In the genomic region with DNA sequence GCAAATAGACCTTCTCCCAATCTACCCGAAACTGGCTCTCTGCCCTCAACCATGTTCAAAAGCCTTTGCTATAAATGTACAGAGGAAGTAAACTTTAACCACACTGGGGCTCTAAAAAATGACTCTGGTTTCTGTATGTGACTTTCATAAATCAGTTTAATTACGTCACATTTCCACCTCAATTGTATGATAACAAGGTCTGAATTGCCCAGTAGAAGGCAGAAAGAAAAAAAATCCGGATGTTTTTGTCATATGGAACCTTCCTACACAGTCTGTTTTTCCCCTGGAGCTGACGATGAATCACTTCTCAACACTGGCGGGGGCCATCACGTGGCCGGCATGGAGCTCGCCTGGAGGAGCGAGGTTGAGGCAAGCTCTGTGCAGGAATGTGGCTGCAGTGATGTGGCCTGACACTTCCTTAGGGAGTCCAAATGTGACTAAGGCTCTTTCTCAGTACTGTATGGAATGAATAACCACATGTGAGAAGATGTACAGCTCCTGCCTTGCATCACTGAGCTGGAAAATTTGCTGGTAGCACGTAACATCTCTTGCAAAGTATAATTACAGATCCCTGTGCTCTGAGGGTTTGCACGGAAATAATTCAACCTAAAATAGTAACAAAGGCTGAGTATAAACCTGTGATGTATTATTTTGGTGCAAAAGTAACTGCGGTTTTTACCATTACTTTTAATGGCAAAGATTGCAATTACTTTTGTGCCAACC, we compare ENCODE assay signal across 8 cellular contexts. TPM values are rescaled to one million over a fixed set of nuclear protein-coding genes. Genes with fewer than 3 reads are reported as not detected.
A peak's percentile ranks its signal among the peaks of the same experiment; 100 is the strongest.
DNase-seq lines count a peak whose midpoint lies in the region; ATAC-seq and TF ChIP-seq lines count a peak whose summit lies in the region.

No MANE protein-coding gene starts in this region.

- TF ChIP-seq RAD21 in SK-N-SH (IDR thresholded peaks at IDR 0.05; ENCODE audit: low read length): no peak

- H3K9me2 ChIP-seq in SK-N-SH: no peaks in the 10 kb centered on the region

- TF ChIP-seq CTCF in SK-N-SH (IDR thresholded peaks at IDR 0.05) (no peak), psoas muscle (IDR thresholded peaks at IDR 0.05) (no peak), upper lobe of left lung (IDR thresholded peaks at IDR 0.05) (no peak)

- no peak overlapping the region for H3K4me3 ChIP-seq in SK-N-SH (ENCODE audit: low read depth in 2 of 2, low read length in 1 of 2)
- no peak overlapping the region for H3K4me3 ChIP-seq in psoas muscle
- H3K4me3 ChIP-seq in upper lobe of left lung: no peak overlapping the region

- H3K9ac ChIP-seq in SK-N-SH: peak overlapping the region; percentile 52; the same call in 1 of the 2 replicates

- peaks cover 4 to 26% of the 10 kb centered on the region in 2 donors for H3K36me3 Mint-ChIP-seq in activated naive CD4-positive, alpha-beta T cell treated with anti-CD3 and anti-CD28 coated beads, Interleukin-2, amount 50 U/mL, for 72 hours

- 18% methylated on average over 7 of the region's 12 CpGs for WGBS in SK-N-SH (ENCODE audit: low lambda C conversion rate)
- 56 to 64% (median 57%) methylated on average over 12 of the region's 12 CpGs for WGBS in psoas muscle, 3 donors
- WGBS in upper lobe of left lung, 2 donors: 19 to 23% methylated on average over 12 of the region's 12 CpGs

- H3K36me3 ChIP-seq in SK-N-SH (replicated peaks in 1 of 2; ENCODE audit: control insufficient read depth in 1 of 2, insufficient read depth in 2 of 2, low read length in 1 of 2) (no peaks in the 10 kb centered on the region), psoas muscle (ENCODE audit: insufficient read depth in 1 of 2, low read depth in 1 of 2) (no peaks in the 10 kb centered on the region), upper lobe of left lung (no peaks in the 10 kb centered on the region)

- POLR2A ChIA-PET in SK-N-SH (lab: Yijun Ruan, JAX): no interaction called here

- H2AFZ ChIP-seq in SK-N-SH (ENCODE audit: low read depth): peak overlapping the region; percentile 53; the same call in 1 of the 2 replicates

- TF ChIP-seq POLR2A in upper lobe of left lung (IDR thresholded peaks at IDR 0.05): peak in 1 of 4 donors; percentile 47

- ATAC-seq in GM19025 (IDR thresholded peaks at IDR 0.05; ENCODE audit: low read depth, unreplicated experiment) (peak; percentile 43), HG03354 (IDR thresholded peaks at IDR 0.05; ENCODE audit: poor library complexity, severe bottlenecking, unreplicated experiment) (peak; percentile 55), Right ventricle myocardium superior (ENCODE audit: poor library complexity) (peak; percentile 81), psoas muscle (peak; percentile 66 to 83 (median 74)), upper lobe of left lung (ENCODE audit: low FRiP score in 2 of 2) (peak; percentile 77 to 89)
- peak; percentile 79 to 84 for ATAC-seq in activated naive CD4-positive, alpha-beta T cell treated with anti-CD3 and anti-CD28 coated beads, Interleukin-2, amount 50 U/mL, for 72 hours

- H3K9me3 ChIP-seq in SK-N-SH (no peaks in the 10 kb centered on the region), psoas muscle (no peaks in the 10 kb centered on the region), upper lobe of left lung (no peaks in the 10 kb centered on the region)

- peak overlapping the region; percentile 91 to 93 for H3K27ac Mint-ChIP-seq in activated naive CD4-positive, alpha-beta T cell treated with anti-CD3 and anti-CD28 coated beads, Interleukin-2, amount 50 U/mL, for 72 hours

- intact Hi-C loops in Right ventricle myocardium superior (cut with DNase I): no loop called here
- intact Hi-C loops in psoas muscle (cut with DNase I): no loop called here

- H3K27me3 ChIP-seq in SK-N-SH (ENCODE audit: insufficient read depth) (no peaks in the 10 kb centered on the region), psoas muscle (ENCODE audit: insufficient read depth in 3 of 3, low read length in 2 of 3) (no peaks in the 10 kb centered on the region), upper lobe of left lung (no peaks in the 10 kb centered on the region)

- TF ChIP-seq EP300 in SK-N-SH (IDR thresholded peaks at IDR 0.05; ENCODE audit: borderline replicate concordance in 1 of 2, low read depth in 1 of 2, low read length in 1 of 2) (peak in 1 of 2 experiments; percentile 78; a peak in 2 of 4 replicates), upper lobe of left lung (IDR thresholded peaks at IDR 0.05) (peak in 2 of 4 donors; percentile 23 to 66)

- peak; percentile 54 for DNase-seq in 8988T
- DNase-seq in SK-N-SH: no peak
- DNase-seq in activated naive CD4-positive, alpha-beta T cell treated with anti-CD3 and anti-CD28 coated beads, Interleukin-2, amount 50 U/mL, for 72 hours (ENCODE audit: low spot score in 2 of 2): peak; percentile 80 to 96
- peak; percentile 80 for DNase-seq in Right ventricle myocardium superior
- peak; percentile 81 for DNase-seq in psoas muscle
- DNase-seq in upper lobe of left lung: peak; percentile 87

- peak overlapping the region; percentile 63; the same call in 1 of the 2 replicates for H3K4me2 ChIP-seq in SK-N-SH

- peaks cover 32% of the 10 kb centered on the region for H3F3A ChIP-seq in SK-N-SH (replicated peaks; ENCODE audit: insufficient read depth)

- H3K9me3 Mint-ChIP-seq in activated naive CD4-positive, alpha-beta T cell treated with anti-CD3 and anti-CD28 coated beads, Interleukin-2, amount 50 U/mL, for 72 hours: no peaks in the 10 kb centered on the region

- H3K27ac ChIP-seq in SK-N-SH (ENCODE audit: low read depth in 2 of 2, low read length in 1 of 2) (peak overlapping the region; percentile 82 to 95), psoas muscle (peak overlapping the region; percentile 63), upper lobe of left lung (peak overlapping the region; percentile 44 to 59 (median 57))

- H4K20me1 ChIP-seq in SK-N-SH (ENCODE audit: insufficient read depth): no peaks in the 10 kb centered on the region

- H3K79me2 ChIP-seq in SK-N-SH (ENCODE audit: insufficient read depth): no peaks in the 10 kb centered on the region

- CTCF ChIA-PET in SK-N-SH (lab: Yijun Ruan, JAX): interaction anchor here (1.4 to 3.6 kb wide), 4 partner anchors 8 to 215 kb away, joined by 3 to 29 read pairs (median 6); no protein-coding TSS in a partner anchor

- H3K4me1 ChIP-seq in SK-N-SH (ENCODE audit: control insufficient read depth in 1 of 2, insufficient read depth in 2 of 2, low read depth in 1 of 2, low read length in 1 of 2) (peaks cover 17 to 32% of the 10 kb centered on the region in 2 experiments), psoas muscle (peaks cover 20% of the 10 kb centered on the region), upper lobe of left lung (peaks cover 26 to 44% (median 29%) of the 10 kb centered on the region in 4 donors)

TF ChIP-seq in SK-N-SH, 30 proteins besides CTCF, POLR2A, EP300 and RAD21 (continues in another document):
- TF ChIP-seq NFIC (IDR thresholded peaks at IDR 0.05; ENCODE audit: borderline replicate concordance) (peak; percentile 66), MXI1 (IDR thresholded peaks at IDR 0.05; ENCODE audit: low read depth, low read length) (no peak), CHD2 (IDR thresholded peaks at IDR 0.05; ENCODE audit: low read length, partially characterized antibody) (no peak), TCF12 (IDR thresholded peaks at IDR 0.05) (peak; percentile 84), RCOR1 (IDR thresholded peaks at IDR 0.05; ENCODE audit: low read length) (no peak), JUND (IDR thresholded peaks at IDR 0.05) (peak; percentile 92), RFX5 (IDR thresholded peaks at IDR 0.05; ENCODE audit: low read length) (no peak), FOSL2 (IDR thresholded peaks at IDR 0.05; ENCODE audit: borderline replicate concordance, low read depth) (peak; percentile 90), SIN3A (IDR thresholded peaks at IDR 0.05; ENCODE audit: borderline replicate concordance, low read depth, low read length) (peak; percentile 79; the same call in 1 of the 2 replicates), SMC3 (IDR thresholded peaks at IDR 0.05; ENCODE audit: low read depth, low read length) (no peak), GATA2 (CRISPR knock-in tag; IDR thresholded peaks at IDR 0.05) (no peak), RXRA (IDR thresholded peaks at IDR 0.05; ENCODE audit: borderline replicate concordance, low read depth) (no peak; the same call in 1 of the 2 replicates), ELF1 (IDR thresholded peaks at IDR 0.05) (peak; percentile 54; the same call in 1 of the 2 replicates)
- TF ChIP-seq, protein P1, sequence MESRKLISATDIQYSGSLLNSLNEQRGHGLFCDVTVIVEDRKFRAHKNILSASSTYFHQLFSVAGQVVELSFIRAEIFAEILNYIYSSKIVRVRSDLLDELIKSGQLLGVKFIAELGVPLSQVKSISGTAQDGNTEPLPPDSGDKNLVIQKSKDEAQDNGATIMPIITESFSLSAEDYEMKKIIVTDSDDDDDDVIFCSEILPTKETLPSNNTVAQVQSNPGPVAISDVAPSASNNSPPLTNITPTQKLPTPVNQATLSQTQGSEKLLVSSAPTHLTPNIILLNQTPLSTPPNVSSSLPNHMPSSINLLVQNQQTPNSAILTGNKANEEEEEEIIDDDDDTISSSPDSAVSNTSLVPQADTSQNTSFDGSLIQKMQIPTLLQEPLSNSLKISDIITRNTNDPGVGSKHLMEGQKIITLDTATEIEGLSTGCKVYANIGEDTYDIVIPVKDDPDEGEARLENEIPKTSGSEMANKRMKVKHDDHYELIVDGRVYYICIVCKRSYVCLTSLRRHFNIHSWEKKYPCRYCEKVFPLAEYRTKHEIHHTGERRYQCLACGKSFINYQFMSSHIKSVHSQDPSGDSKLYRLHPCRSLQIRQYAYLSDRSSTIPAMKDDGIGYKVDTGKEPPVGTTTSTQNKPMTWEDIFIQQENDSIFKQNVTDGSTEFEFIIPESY (IDR thresholded peaks at IDR 0.05; ENCODE audit: borderline replicate concordance, low read depth): 0 out of 2 replicates have a peak, but pooled peaks have one; percentile 49
- TF ChIP-seq, protein P2, sequence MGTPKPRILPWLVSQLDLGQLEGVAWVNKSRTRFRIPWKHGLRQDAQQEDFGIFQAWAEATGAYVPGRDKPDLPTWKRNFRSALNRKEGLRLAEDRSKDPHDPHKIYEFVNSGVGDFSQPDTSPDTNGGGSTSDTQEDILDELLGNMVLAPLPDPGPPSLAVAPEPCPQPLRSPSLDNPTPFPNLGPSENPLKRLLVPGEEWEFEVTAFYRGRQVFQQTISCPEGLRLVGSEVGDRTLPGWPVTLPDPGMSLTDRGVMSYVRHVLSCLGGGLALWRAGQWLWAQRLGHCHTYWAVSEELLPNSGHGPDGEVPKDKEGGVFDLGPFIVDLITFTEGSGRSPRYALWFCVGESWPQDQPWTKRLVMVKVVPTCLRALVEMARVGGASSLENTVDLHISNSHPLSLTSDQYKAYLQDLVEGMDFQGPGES (IDR thresholded peaks at IDR 0.05; ENCODE audit: low read depth, low read length): no peak

RNA-seq across cellular contexts. Expression of a gene that starts 58.5 kb away (rescaled TPM):
- 31.6 and 31.8 TPM in 2 replicates for polyA plus RNA-seq in SK-N-SH (2012; rRNA removed)
- polyA plus RNA-seq in SK-N-SH (2012; cell fraction: cytosol; rRNA removed): 29.1 and 31.1 TPM in 2 replicates
- polyA plus RNA-seq in SK-N-SH (2012; cell fraction: nucleus; rRNA removed): 27.0 and 35.2 TPM in 2 replicates
- 10 to 100 TPM; 27.6 to 35.0 TPM for total RNA-seq in activated naive CD4-positive, alpha-beta T cell treated with anti-CD3 and anti-CD28 coated beads, Interleukin-2, amount 50 U/mL, for 72 hours
- 34.4 TPM for total RNA-seq in Right ventricle myocardium superior
- 10 to 100 TPM; 23.4 to 30.7 (median 29.4) TPM for total RNA-seq in psoas muscle
- polyA plus RNA-seq in psoas muscle: 10 to 100 TPM; 18.4 to 26.5 (median 18.9) TPM
- total RNA-seq in upper lobe of left lung: 10 to 100 TPM; 13.6 to 31.6 (median 19.0) TPM
